8 cellular contexts compared by ENCODE assay signal in the genomic region with DNA sequence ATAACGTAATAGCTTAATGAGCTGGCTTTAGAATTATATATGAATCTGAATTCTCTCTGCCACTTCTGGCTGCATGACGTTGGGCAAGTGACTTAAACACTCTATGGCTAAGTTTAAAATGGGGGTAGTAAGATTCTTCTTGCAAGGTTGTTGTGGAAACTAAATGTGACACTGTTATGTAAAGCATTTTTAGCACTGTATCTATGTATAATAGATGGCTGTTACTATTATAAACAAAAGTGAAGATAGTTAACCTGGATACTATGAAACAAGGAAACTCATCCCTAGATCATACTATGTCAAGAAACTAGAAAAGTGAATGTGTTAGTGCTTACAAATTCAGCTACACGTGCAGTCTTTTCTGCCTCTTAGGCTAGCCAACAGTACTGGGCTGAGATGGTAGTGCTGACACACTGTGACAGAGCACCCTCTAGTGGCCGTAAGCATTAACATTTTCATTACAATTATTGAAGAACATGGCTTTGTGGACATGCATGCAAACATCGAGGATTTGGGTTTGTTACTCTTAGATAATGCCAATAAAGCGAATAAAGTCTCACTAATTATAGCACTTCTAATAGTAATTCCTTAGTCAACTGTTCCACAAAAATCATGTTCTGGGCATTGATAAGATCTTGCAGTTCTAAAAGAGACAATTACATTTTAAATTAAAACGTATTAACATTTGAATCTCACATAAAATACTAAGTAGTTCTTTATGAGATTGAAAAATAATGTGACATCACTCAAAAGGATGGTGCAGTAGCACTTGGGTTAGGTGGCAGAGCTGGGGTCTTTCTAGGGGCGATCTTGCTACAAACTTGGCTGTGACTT. TPM values are rescaled to one million over a fixed set of nuclear protein-coding genes. Genes with fewer than 3 reads are reported as not detected.
DNase-seq lines count a peak whose midpoint lies in the region; ATAC-seq, FAIRE-seq and TF ChIP-seq lines count a peak whose summit lies in the region.

No MANE protein-coding gene starts in this region.

- FAIRE-seq in GM12892 (lab: Jason Lieb, UNC) = peak; percentile 94

- no peaks in the 10 kb centered on the region for H3K79me2 ChIP-seq in smooth muscle cell (ENCODE audit: low read depth)

- no peak overlapping the region for H3K9ac ChIP-seq in smooth muscle cell (ENCODE audit: low read depth)

- peak; percentile 69 for ATAC-seq in HG02840 (IDR thresholded peaks at IDR 0.05; ENCODE audit: low FRiP score, unreplicated experiment)

- no peak overlapping the region for H3K4me2 ChIP-seq in smooth muscle cell

- no peak for TF ChIP-seq POLR2A in GM12892 (IDR thresholded peaks at IDR 0.05; ENCODE audit: low read depth, low read length)

- no peaks in the 10 kb centered on the region for H3K9me3 ChIP-seq in smooth muscle cell (replicated peaks; ENCODE audit: low read depth)

- H3F3A ChIP-seq in smooth muscle cell (ENCODE audit: low read depth) = peaks cover 13% of the 10 kb centered on the region

- H3K4me3 ChIP-seq in astrocyte of the spinal cord (ENCODE audit: low read depth, low read length) (no peak overlapping the region), smooth muscle cell (no peak overlapping the region)

- no peaks in the 10 kb centered on the region for H3K27me3 ChIP-seq in smooth muscle cell (ENCODE audit: low read depth)

- no peak overlapping the region for H2AFZ ChIP-seq in smooth muscle cell (ENCODE audit: low read depth)

- DNase-seq in 8988T (peak; percentile 26), GM12892 (ENCODE audit: insufficient read length) (peak; percentile 43), NCI-H146 (lab: John Stamatoyannopoulos, UW) (peak; percentile 78), T follicular helper cell (ENCODE audit: low read depth) (peak; percentile 29), astrocyte of the spinal cord (ENCODE audit: low read depth, low spot score) (peak; percentile 80), hypothalamus (lab: John Stamatoyannopoulos, UW) (peak in 29 of 51 donors; percentile 5 to 81 (median 38)), smooth muscle cell (lab: John Stamatoyannopoulos, UW; ENCODE audit: unreplicated experiment) (no peak)

- no peaks in the 10 kb centered on the region for H3K36me3 ChIP-seq in smooth muscle cell (ENCODE audit: low read depth)

- 56% methylated on average over 8 of the region's 8 CpGs for WGBS in smooth muscle cell (ENCODE audit: low lambda C conversion rate)

- TF ChIP-seq CTCF in astrocyte of the spinal cord (IDR thresholded peaks at IDR 0.05; ENCODE audit: low read depth, low read length) (peak; percentile 68), smooth muscle cell (IDR thresholded peaks at IDR 0.05; ENCODE audit: borderline replicate concordance, insufficient read depth, poor library complexity, severe bottlenecking) (peak; percentile 84)

- no peak overlapping the region for H3K27ac ChIP-seq in smooth muscle cell (ENCODE audit: low read depth)

- in situ Hi-C loops in astrocyte of the spinal cord (cut with HindIII; ENCODE audit: low sequenced_read_pairs) = no loop called here

- no peaks in the 10 kb centered on the region for H3K4me1 ChIP-seq in smooth muscle cell (ENCODE audit: low read depth)

- peaks cover 7% of the 10 kb centered on the region for H4K20me1 ChIP-seq in smooth muscle cell (ENCODE audit: low read depth)

RNA-seq across cellular contexts. Expression of a gene that starts 47.3 kb away (rescaled TPM):
- polyA plus RNA-seq in GM12892 (2012; ENCODE audit: missing spikeins) = 24.9 TPM
- total RNA-seq in smooth muscle cell = 30.7 and 32.2 TPM in 2 replicates
- 6.9 and 9.9 TPM in 2 replicates for polyA plus RNA-seq in smooth muscle cell
